1 cellular context compared by ENCODE assay signal in genomic region chr10:74186678-74187077, GRCh38.
TF ChIP-seq lines count a peak whose summit lies in the region.

No MANE protein-coding gene starts in this region.

TF ChIP-seq in K562, 482 proteins besides CTCF, POLR2A, EP300 and RAD21:
- TF ChIP-seq KLF6 (CRISPR knock-in tag; IDR thresholded peaks at IDR 0.05; ENCODE audit: borderline replicate concordance) = no peak
- TF ChIP-seq RFX1 (IDR thresholded peaks at IDR 0.05) = 0 out of 2 replicates have a peak, but pooled peaks have one; percentile 8
- TF ChIP-seq CEBPB (tag; IDR thresholded peaks at IDR 0.05) = 0 out of 2 replicates have a peak, but pooled peaks have one; percentile 6
- TF ChIP-seq ZNF512 (tag; IDR thresholded peaks at IDR 0.05) = no peak
- no peak for TF ChIP-seq ATF7 (IDR thresholded peaks at IDR 0.05)
